ENCODE assay signal across 9 cellular contexts in the genomic region with DNA sequence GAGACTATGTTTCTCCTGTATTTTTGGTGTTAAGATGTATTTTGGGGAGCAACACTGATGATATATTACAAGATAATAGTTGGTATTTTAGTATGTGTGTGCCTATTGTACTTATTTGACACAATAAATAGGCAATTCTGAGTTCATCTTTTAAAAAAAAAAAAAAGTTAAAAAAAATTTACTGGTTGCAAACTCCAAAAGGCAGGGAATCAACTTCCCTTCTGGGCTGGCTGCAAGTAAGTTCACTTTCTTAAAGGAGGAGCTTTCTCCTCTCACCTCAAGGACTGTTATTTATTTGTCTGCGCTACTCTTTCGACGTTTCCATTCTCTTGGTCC. TPM values are rescaled to one million over a fixed set of nuclear protein-coding genes. Genes with fewer than 3 reads are reported as not detected.
A peak's percentile ranks its signal among the peaks of the same experiment; 100 is the strongest.
DNase-seq lines count a peak whose midpoint lies in the region; ATAC-seq, FAIRE-seq and TF ChIP-seq lines count a peak whose summit lies in the region.
"Had no signal": no experiment of that assay in that cellular context is flagged by ENCODE, and none has a peak within 500 bp of the region (broad histone marks: within the 10 kb centered on the region; RNA-seq: fewer than 3 reads in every experiment).

No MANE protein-coding gene starts in this region.

- H4K20me1 ChIP-seq in HepG2 (ENCODE audit: insufficient read depth, low read length), result no peaks in the 10 kb centered on the region

- H3K4me3 Mint-ChIP-seq in activated CD4-positive, alpha-beta T cell treated with anti-CD3 and anti-CD28 coated beads, Interleukin-2, amount 10 ng/mL, durations not matched to agents 7 days and 5 days, result peak overlapping the region; percentile 92
- peak overlapping the region; percentile 98 for H3K4me3 Mint-ChIP-seq in activated naive CD8-positive, alpha-beta T cell treated with anti-CD3 and anti-CD28 coated beads for 36 hours

- H2AFZ ChIP-seq in HepG2 (ENCODE audit: low read length), result peak overlapping the region; percentile 100

- WGBS in HepG2 (ENCODE audit: low lambda C conversion rate), result 2% methylated on average over 3 of the region's 3 CpGs
- 0 to 1% methylated on average over 3 of the region's 3 CpGs for WGBS in testis, 2 donors

- H3K9ac ChIP-seq in HepG2 (ENCODE audit: insufficient read depth, low read depth, low read length), result 0 out of 2 replicates have a peak overlapping the region, but pooled peaks have one; percentile 77

- DNase-seq in activated CD4-positive, alpha-beta T cell treated with anti-CD3 and anti-CD28 coated beads, Interleukin-2, amount 10 ng/mL, durations not matched to agents 7 days and 5 days, result no peak
- no peak for DNase-seq in activated CD4-positive, alpha-beta T cell treated with anti-CD3 and anti-CD28 coated beads, Interleukin-2, amount 50 U/mL, for 48 hours
- no peak for DNase-seq in activated naive CD8-positive, alpha-beta T cell treated with anti-CD3 and anti-CD28 coated beads for 36 hours
- DNase-seq in HepG2 (ENCODE audit: low spot score) (no peak), testis (no peak), foreskin keratinocyte (no peak), nucleus accumbens (lab: John Stamatoyannopoulos, UW) (no peak), NCI-H1436 (lab: John Stamatoyannopoulos, UW) (no peak)

- in situ Hi-C loops in HepG2 (cut with HindIII; ENCODE audit: extremely low pct_ligation_motif_present, low pct_unique_long_range_greater_than_20kb), result no loop called here

- peak overlapping the region; percentile 89 for H3K4me2 ChIP-seq in HepG2 (ENCODE audit: low read depth, low read length)

- TF ChIP-seq CTCF in HepG2 (CRISPR knock-in tag; IDR thresholded peaks at IDR 0.05) (no peak), testis (IDR thresholded peaks at IDR 0.05) (no peak), foreskin keratinocyte (conservative IDR thresholded peaks at IDR 0.05) (no peak)

- H3K27ac ChIP-seq in HepG2 (ENCODE audit: extremely low read length, insufficient read depth, low read length), result no peak overlapping the region
- H3K27ac ChIP-seq in testis, result peak overlapping the region in 1 of 2 donors; percentile 2
- H3K27ac ChIP-seq in foreskin keratinocyte, result no peak overlapping the region

- H3K79me2 ChIP-seq in HepG2 (ENCODE audit: insufficient read depth, low read length), result peaks cover 9% of the 10 kb centered on the region

- peak overlapping the region; percentile 26 to 86 (median 78) for H3K4me3 ChIP-seq in HepG2 (replicated peaks in 1 of 3; ENCODE audit: insufficient read depth in 1 of 3, low read depth in 2 of 3, low read length in 3 of 3)
- peak overlapping the region; percentile 80 to 81 for H3K4me3 ChIP-seq in testis

- peaks cover 12% of the 10 kb centered on the region for H3K36me3 Mint-ChIP-seq in activated CD4-positive, alpha-beta T cell treated with anti-CD3 and anti-CD28 coated beads, Interleukin-2, amount 10 ng/mL, durations not matched to agents 7 days and 5 days (ENCODE audit: low read depth)
- H3K36me3 Mint-ChIP-seq in activated naive CD8-positive, alpha-beta T cell treated with anti-CD3 and anti-CD28 coated beads for 36 hours, result peaks cover 7% of the 10 kb centered on the region

- no TSS peak for BruUV-seq in HepG2 (replicated peaks; lab: Mats Ljungman, UMichigan)

- no peak for ATAC-seq in HepG2
- ATAC-seq in foreskin keratinocyte, result no peak

- CTCF ChIA-PET in activated CD4-positive, alpha-beta T cell treated with anti-CD3 and anti-CD28 coated beads, Interleukin-2, amount 10 ng/mL, durations not matched to agents 7 days and 5 days (lab: Charles Lee), result interaction anchor here (0.6 to 3.0 kb wide), 5 partner anchors 9 to 250 kb away, joined by 3 to 12 read pairs (median 4); a partner anchor contains a TSS
- CTCF ChIA-PET in HepG2 (lab: Yijun Ruan, JAX; ENCODE audit: low intra/inter-chr PET ratio, low total read pairs), result no interaction called here

- H3K27me3 Mint-ChIP-seq in activated CD4-positive, alpha-beta T cell treated with anti-CD3 and anti-CD28 coated beads, Interleukin-2, amount 10 ng/mL, durations not matched to agents 7 days and 5 days, result peaks cover 3% of the 10 kb centered on the region
- peaks cover 4% of the 10 kb centered on the region for H3K27me3 Mint-ChIP-seq in activated naive CD8-positive, alpha-beta T cell treated with anti-CD3 and anti-CD28 coated beads for 36 hours

- no peaks in the 10 kb centered on the region for H3K9me3 Mint-ChIP-seq in activated CD4-positive, alpha-beta T cell treated with anti-CD3 and anti-CD28 coated beads, Interleukin-2, amount 10 ng/mL, durations not matched to agents 7 days and 5 days
- peaks cover 2% of the 10 kb centered on the region for H3K9me3 Mint-ChIP-seq in activated naive CD8-positive, alpha-beta T cell treated with anti-CD3 and anti-CD28 coated beads for 36 hours

- H3K4me1 Mint-ChIP-seq in activated CD4-positive, alpha-beta T cell treated with anti-CD3 and anti-CD28 coated beads, Interleukin-2, amount 10 ng/mL, durations not matched to agents 7 days and 5 days, result peaks cover 53% of the 10 kb centered on the region
- H3K4me1 Mint-ChIP-seq in activated naive CD8-positive, alpha-beta T cell treated with anti-CD3 and anti-CD28 coated beads for 36 hours, result peaks cover 48% of the 10 kb centered on the region

- TF ChIP-seq RAD21 in HepG2 (CRISPR knock-in tag; IDR thresholded peaks at IDR 0.05), result no peak

- no peak for TF ChIP-seq POLR2A in HepG2 (IDR thresholded peaks at IDR 0.05; ENCODE audit: insufficient read depth in 1 of 2, low read depth in 2 of 2, low read length in 2 of 2)
- no peak for TF ChIP-seq POLR2A in testis (IDR thresholded peaks at IDR 0.05)

- intact Hi-C loops in HepG2 (cut with micrococcal nuclease; ENCODE audit: unreplicated experiment) (no loop called here), testis (cut with DNase I; ENCODE audit: low total_unique reads) (no loop called here)

- H3K4me1 ChIP-seq in HepG2 (ENCODE audit: insufficient read depth, low read length), result peaks cover 31% of the 10 kb centered on the region
- peaks cover 6% of the 10 kb centered on the region for H3K4me1 ChIP-seq in testis
- H3K4me1 ChIP-seq in foreskin keratinocyte, result no peaks in the 10 kb centered on the region

- POLR2A ChIA-PET in activated CD4-positive, alpha-beta T cell treated with anti-CD3 and anti-CD28 coated beads, Interleukin-2, amount 10 ng/mL, durations not matched to agents 7 days and 5 days (lab: Charles Lee), result no interaction called here
- POLR2A ChIA-PET in HepG2 (lab: Yijun Ruan, JAX), result no interaction called here

- TF ChIP-seq EP300 in HepG2 (IDR thresholded peaks at IDR 0.05; ENCODE audit: low read depth in 2 of 2, low read length in 2 of 2) (no peak), HepG2 (CRISPR knock-in tag; IDR thresholded peaks at IDR 0.05; ENCODE audit: borderline replicate concordance) (no peak)

- peak overlapping the region; percentile 96 for H3K27ac Mint-ChIP-seq in activated CD4-positive, alpha-beta T cell treated with anti-CD3 and anti-CD28 coated beads, Interleukin-2, amount 10 ng/mL, durations not matched to agents 7 days and 5 days
- H3K27ac Mint-ChIP-seq in activated naive CD8-positive, alpha-beta T cell treated with anti-CD3 and anti-CD28 coated beads for 36 hours, result peak overlapping the region; percentile 97

- H3K27me3 ChIP-seq in HepG2 (ENCODE audit: control insufficient read depth in 1 of 2, insufficient read depth in 2 of 2, low read length in 2 of 2) (no peaks in the 10 kb centered on the region; a peak in 1 of 5 replicates), testis (no peaks in the 10 kb centered on the region), foreskin keratinocyte (no peaks in the 10 kb centered on the region)
- H3K27me3 ChIP-seq: body of pancreas had no signal

- no peak for FAIRE-seq in HepG2 (lab: Jason Lieb, UNC)

- no peaks in the 10 kb centered on the region for H3K9me3 ChIP-seq in HepG2 (ENCODE audit: low read length)
- H3K9me3 ChIP-seq in testis, result no peaks in the 10 kb centered on the region
- H3K9me3 ChIP-seq: body of pancreas had no signal

- H3K36me3 ChIP-seq in HepG2 (replicated peaks in 1 of 2; ENCODE audit: control insufficient read depth in 1 of 2, insufficient read depth in 2 of 2, low read length in 2 of 2) (no peaks in the 10 kb centered on the region; a peak in 1 of 5 replicates), testis (ENCODE audit: low read depth, missing control alignments) (no peaks in the 10 kb centered on the region)

TF ChIP-seq in HepG2, 621 proteins besides CTCF, POLR2A, EP300 and RAD21 (continues in another document):
- TF ChIP-seq ZSCAN29 (CRISPR knock-in tag; conservative IDR thresholded peaks at IDR 0.05) (no peak), DNMT3B (CRISPR knock-in tag; conservative IDR thresholded peaks at IDR 0.05) (0 out of 2 replicates have a peak, but pooled peaks have one; percentile 40)

RNA-seq across cellular contexts. Expression of a gene that starts 0.3 kb away (rescaled TPM):
- 10 to 100 TPM; 63.0 to 69.3 TPM for total RNA-seq in activated CD4-positive, alpha-beta T cell treated with anti-CD3 and anti-CD28 coated beads, Interleukin-2, amount 10 ng/mL, durations not matched to agents 7 days and 5 days
- 10 to 100 TPM; 20.0 to 22.9 TPM for total RNA-seq in activated naive CD8-positive, alpha-beta T cell treated with anti-CD3 and anti-CD28 coated beads for 36 hours
- 32.6 and 35.1 TPM in 2 replicates for total RNA-seq in HepG2 (2016; rRNA removed; fragmentation: Illumina TruSeq; extraction: Trizol)
- 21.2 and 26.3 TPM in 2 replicates for total RNA-seq in HepG2 (2016; cell fraction: cytosol; rRNA removed; fragmentation: Illumina TruSeq; extraction: Trizol; ENCODE audit: low read depth)
- 34.3 and 35.4 TPM in 2 replicates for total RNA-seq in HepG2 (2016; cell fraction: insoluble cytoplasmic fraction; rRNA removed; fragmentation: Illumina TruSeq; extraction: Trizol)
- 18.6 and 21.1 TPM in 2 replicates for total RNA-seq in HepG2 (2016; cell fraction: membrane; rRNA removed; fragmentation: Illumina TruSeq; extraction: Trizol)
- 91.6 and 95.2 TPM in 2 replicates for total RNA-seq in HepG2 (2016; cell fraction: nucleus; rRNA removed; fragmentation: Illumina TruSeq; extraction: Trizol)
- polyA plus RNA-seq in HepG2 (2011; rRNA removed), result 14.2 and 16.4 TPM in 2 replicates
- 4.5 and 7.5 TPM in 2 replicates for polyA plus RNA-seq in HepG2 (2011; cell fraction: cytosol; rRNA removed)
- 45.8 and 48.3 TPM in 2 replicates for polyA plus RNA-seq in HepG2 (2011; cell fraction: nucleus; rRNA removed)
- 12.4 and 13.2 TPM in 2 replicates for polyA plus RNA-seq in HepG2 (2012)
- polyA plus RNA-seq in HepG2 (2016; cell fraction: cytosol; fragmentation: Illumina TruSeq; extraction: Trizol; ENCODE audit: low read depth), result 4.6 and 5.5 TPM in 2 replicates
- polyA plus RNA-seq in HepG2 (2016; cell fraction: insoluble cytoplasmic fraction; fragmentation: Illumina TruSeq; extraction: Trizol; ENCODE audit: low read depth), result 15.5 and 17.1 TPM in 2 replicates
- polyA plus RNA-seq in HepG2 (2016; cell fraction: membrane; fragmentation: Illumina TruSeq; extraction: Trizol; ENCODE audit: low read depth), result 4.7 and 5.3 TPM in 2 replicates
- polyA plus RNA-seq in HepG2 (2016; cell fraction: nucleus; fragmentation: Illumina TruSeq; extraction: Trizol; ENCODE audit: insufficient read depth, low read depth), result 52.8 and 56.9 TPM in 2 replicates
- 30.8 and 54.1 TPM in 2 replicates for polyA minus RNA-seq in HepG2 (2011; rRNA and poly(A)+ RNA removed; ENCODE audit: low replicate concordance)
- polyA minus RNA-seq in HepG2 (2011; cell fraction: cytosol; rRNA and poly(A)+ RNA removed), result 12.9 and 20.4 TPM in 2 replicates
- 182 and 228 TPM in 2 replicates for polyA minus RNA-seq in HepG2 (2011; cell fraction: nucleus; rRNA and poly(A)+ RNA removed)
- total RNA-seq in testis, result 100 to 1,000 TPM in 1 of 2 donors, 10 to 100 TPM in 1; 88.0 to 127 TPM
- 65.8 TPM for polyA plus RNA-seq in testis (ENCODE audit: insufficient read depth, low read depth, low replicate concordance)
- 21.4 and 22.9 TPM in 2 replicates for total RNA-seq in foreskin keratinocyte
- polyA plus RNA-seq in foreskin keratinocyte, result 6.4 and 6.8 TPM in 2 replicates
